ENCODE assay signal across 1 cellular context in genomic region chr2:26462511-26463251, GRCh38.
TF ChIP-seq lines count a peak whose summit lies in the region.

No MANE protein-coding gene starts in this region.

TF ChIP-seq in K562, 482 proteins besides CTCF, POLR2A, EP300 and RAD21 (continued from another document and continues in another):
- TF ChIP-seq, protein P1, sequence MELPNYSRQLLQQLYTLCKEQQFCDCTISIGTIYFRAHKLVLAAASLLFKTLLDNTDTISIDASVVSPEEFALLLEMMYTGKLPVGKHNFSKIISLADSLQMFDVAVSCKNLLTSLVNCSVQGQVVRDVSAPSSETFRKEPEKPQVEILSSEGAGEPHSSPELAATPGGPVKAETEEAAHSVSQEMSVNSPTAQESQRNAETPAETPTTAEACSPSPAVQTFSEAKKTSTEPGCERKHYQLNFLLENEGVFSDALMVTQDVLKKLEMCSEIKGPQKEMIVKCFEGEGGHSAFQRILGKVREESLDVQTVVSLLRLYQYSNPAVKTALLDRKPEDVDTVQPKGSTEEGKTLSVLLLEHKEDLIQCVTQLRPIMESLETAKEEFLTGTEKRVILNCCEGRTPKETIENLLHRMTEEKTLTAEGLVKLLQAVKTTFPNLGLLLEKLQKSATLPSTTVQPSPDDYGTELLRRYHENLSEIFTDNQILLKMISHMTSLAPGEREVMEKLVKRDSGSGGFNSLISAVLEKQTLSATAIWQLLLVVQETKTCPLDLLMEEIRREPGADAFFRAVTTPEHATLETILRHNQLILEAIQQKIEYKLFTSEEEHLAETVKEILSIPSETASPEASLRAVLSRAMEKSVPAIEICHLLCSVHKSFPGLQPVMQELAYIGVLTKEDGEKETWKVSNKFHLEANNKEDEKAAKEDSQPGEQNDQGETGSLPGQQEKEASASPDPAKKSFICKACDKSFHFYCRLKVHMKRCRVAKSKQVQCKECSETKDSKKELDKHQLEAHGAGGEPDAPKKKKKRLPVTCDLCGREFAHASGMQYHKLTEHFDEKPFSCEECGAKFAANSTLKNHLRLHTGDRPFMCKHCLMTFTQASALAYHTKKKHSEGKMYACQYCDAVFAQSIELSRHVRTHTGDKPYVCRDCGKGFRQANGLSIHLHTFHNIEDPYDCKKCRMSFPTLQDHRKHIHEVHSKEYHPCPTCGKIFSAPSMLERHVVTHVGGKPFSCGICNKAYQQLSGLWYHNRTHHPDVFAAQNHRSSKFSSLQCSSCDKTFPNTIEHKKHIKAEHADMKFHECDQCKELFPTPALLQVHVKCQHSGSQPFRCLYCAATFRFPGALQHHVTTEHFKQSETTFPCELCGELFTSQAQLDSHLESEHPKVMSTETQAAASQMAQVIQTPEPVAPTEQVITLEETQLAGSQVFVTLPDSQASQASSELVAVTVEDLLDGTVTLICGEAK (IDR thresholded peaks at IDR 0.05) = no peak
- TF ChIP-seq, protein P1 (CRISPR knock-in tag; IDR thresholded peaks at IDR 0.05) = no peak
- no peak for TF ChIP-seq TRIM24 (IDR thresholded peaks at IDR 0.05)
- no peak for TF ChIP-seq ZNF197 (CRISPR knock-in tag; IDR thresholded peaks at IDR 0.05; ENCODE audit: low read depth)
- peak; percentile 91 for TF ChIP-seq C11orf30 (IDR thresholded peaks at IDR 0.05; ENCODE audit: low read depth)
- no peak for TF ChIP-seq HDAC2 (IDR thresholded peaks at IDR 0.05)
- no peak for TF ChIP-seq PHF20 (IDR thresholded peaks at IDR 0.05; ENCODE audit: partially characterized antibody)
- TF ChIP-seq, protein P2, sequence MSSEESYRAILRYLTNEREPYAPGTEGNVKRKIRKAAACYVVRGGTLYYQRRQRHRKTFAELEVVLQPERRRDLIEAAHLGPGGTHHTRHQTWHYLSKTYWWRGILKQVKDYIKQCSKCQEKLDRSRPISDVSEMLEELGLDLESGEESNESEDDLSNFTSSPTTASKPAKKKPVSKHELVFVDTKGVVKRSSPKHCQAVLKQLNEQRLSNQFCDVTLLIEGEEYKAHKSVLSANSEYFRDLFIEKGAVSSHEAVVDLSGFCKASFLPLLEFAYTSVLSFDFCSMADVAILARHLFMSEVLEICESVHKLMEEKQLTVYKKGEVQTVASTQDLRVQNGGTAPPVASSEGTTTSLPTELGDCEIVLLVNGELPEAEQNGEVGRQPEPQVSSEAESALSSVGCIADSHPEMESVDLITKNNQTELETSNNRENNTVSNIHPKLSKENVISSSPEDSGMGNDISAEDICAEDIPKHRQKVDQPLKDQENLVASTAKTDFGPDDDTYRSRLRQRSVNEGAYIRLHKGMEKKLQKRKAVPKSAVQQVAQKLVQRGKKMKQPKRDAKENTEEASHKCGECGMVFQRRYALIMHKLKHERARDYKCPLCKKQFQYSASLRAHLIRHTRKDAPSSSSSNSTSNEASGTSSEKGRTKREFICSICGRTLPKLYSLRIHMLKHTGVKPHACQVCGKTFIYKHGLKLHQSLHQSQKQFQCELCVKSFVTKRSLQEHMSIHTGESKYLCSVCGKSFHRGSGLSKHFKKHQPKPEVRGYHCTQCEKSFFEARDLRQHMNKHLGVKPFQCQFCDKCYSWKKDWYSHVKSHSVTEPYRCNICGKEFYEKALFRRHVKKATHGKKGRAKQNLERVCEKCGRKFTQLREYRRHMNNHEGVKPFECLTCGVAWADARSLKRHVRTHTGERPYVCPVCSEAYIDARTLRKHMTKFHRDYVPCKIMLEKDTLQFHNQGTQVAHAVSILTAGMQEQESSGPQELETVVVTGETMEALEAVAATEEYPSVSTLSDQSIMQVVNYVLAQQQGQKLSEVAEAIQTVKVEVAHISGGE (CRISPR knock-in tag; IDR thresholded peaks at IDR 0.05) = no peak
- TF ChIP-seq, protein P3, sequence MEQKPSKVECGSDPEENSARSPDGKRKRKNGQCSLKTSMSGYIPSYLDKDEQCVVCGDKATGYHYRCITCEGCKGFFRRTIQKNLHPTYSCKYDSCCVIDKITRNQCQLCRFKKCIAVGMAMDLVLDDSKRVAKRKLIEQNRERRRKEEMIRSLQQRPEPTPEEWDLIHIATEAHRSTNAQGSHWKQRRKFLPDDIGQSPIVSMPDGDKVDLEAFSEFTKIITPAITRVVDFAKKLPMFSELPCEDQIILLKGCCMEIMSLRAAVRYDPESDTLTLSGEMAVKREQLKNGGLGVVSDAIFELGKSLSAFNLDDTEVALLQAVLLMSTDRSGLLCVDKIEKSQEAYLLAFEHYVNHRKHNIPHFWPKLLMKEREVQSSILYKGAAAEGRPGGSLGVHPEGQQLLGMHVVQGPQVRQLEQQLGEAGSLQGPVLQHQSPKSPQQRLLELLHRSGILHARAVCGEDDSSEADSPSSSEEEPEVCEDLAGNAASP (IDR thresholded peaks at IDR 0.05) = no peak
- no peak for TF ChIP-seq ATF1 (CRISPR knock-in tag; IDR thresholded peaks at IDR 0.05)
- no peak for TF ChIP-seq ATF1 (tag; IDR thresholded peaks at IDR 0.05)
- TF ChIP-seq SMC3 (conservative IDR thresholded peaks at IDR 0.05; ENCODE audit: insufficient read depth, low read depth, low read length) = peak; percentile 31; the same call in 1 of the 2 replicates
- TF ChIP-seq MEIS2 (IDR thresholded peaks at IDR 0.05; ENCODE audit: partially characterized antibody) = no peak
- TF ChIP-seq, protein P4, sequence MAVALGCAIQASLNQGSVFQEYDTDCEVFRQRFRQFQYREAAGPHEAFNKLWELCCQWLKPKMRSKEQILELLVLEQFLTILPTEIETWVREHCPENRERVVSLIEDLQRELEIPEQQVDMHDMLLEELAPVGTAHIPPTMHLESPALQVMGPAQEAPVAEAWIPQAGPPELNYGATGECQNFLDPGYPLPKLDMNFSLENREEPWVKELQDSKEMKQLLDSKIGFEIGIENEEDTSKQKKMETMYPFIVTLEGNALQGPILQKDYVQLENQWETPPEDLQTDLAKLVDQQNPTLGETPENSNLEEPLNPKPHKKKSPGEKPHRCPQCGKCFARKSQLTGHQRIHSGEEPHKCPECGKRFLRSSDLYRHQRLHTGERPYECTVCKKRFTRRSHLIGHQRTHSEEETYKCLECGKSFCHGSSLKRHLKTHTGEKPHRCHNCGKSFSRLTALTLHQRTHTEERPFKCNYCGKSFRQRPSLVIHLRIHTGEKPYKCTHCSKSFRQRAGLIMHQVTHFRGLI (CRISPR knock-in tag; IDR thresholded peaks at IDR 0.05) = no peak
- TF ChIP-seq ZNF444 (CRISPR knock-in tag; IDR thresholded peaks at IDR 0.05) = no peak
- no peak for TF ChIP-seq HOMEZ (CRISPR knock-in tag; IDR thresholded peaks at IDR 0.05)
- TF ChIP-seq ZNF239 (CRISPR knock-in tag; IDR thresholded peaks at IDR 0.05) = no peak
- peak; percentile 79 for TF ChIP-seq JUND (IDR thresholded peaks at IDR 0.05; ENCODE audit: borderline replicate concordance, low read depth, low read length)
- TF ChIP-seq JUND (tag; IDR thresholded peaks at IDR 0.05; ENCODE audit: borderline replicate concordance, low read depth, low read length) = peak; percentile 57; the same call in 1 of the 3 replicates
- peak; percentile 49; the same call in 1 of the 2 replicates for TF ChIP-seq MYC (IDR thresholded peaks at IDR 0.05; ENCODE audit: low read depth, low read length)
- no peak for TF ChIP-seq MYC (CRISPR knock-in tag; IDR thresholded peaks at IDR 0.05; ENCODE audit: borderline replicate concordance, low read depth)
- TF ChIP-seq E4F1 (CRISPR knock-in tag; IDR thresholded peaks at IDR 0.05; ENCODE audit: borderline replicate concordance) = no peak
- TF ChIP-seq TBP (optimal IDR thresholded peaks at IDR 0.05; ENCODE audit: low read depth, low read length) = no peak
- TF ChIP-seq GATA2 (CRISPR knock-in tag; IDR thresholded peaks at IDR 0.05) = no peak
- TF ChIP-seq CREM (IDR thresholded peaks at IDR 0.05; ENCODE audit: low read depth) = peak; percentile 55; the same call in 1 of the 2 replicates
- no peak for TF ChIP-seq ZBTB17 (CRISPR knock-in tag; IDR thresholded peaks at IDR 0.05)
- TF ChIP-seq BACH1 (tag; IDR thresholded peaks at IDR 0.05) = peak; percentile 72; the same call in 1 of the 2 replicates
- TF ChIP-seq, protein P5, sequence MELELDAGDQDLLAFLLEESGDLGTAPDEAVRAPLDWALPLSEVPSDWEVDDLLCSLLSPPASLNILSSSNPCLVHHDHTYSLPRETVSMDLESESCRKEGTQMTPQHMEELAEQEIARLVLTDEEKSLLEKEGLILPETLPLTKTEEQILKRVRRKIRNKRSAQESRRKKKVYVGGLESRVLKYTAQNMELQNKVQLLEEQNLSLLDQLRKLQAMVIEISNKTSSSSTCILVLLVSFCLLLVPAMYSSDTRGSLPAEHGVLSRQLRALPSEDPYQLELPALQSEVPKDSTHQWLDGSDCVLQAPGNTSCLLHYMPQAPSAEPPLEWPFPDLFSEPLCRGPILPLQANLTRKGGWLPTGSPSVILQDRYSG (tag; conservative IDR thresholded peaks at IDR 0.05; ENCODE audit: low read depth) = no peak
- TF ChIP-seq NFE2 (IDR thresholded peaks at IDR 0.05; ENCODE audit: low read depth) = peak; percentile 98
- TF ChIP-seq KLF16 (IDR thresholded peaks at IDR 0.05) = peak; percentile 37; the same call in 1 of the 2 replicates
- no peak for TF ChIP-seq ZFX (CRISPR knock-in tag; IDR thresholded peaks at IDR 0.05)
- TF ChIP-seq RUNX1 (IDR thresholded peaks at IDR 0.05; ENCODE audit: low read depth) = no peak
- no peak for TF ChIP-seq ZSCAN32 (CRISPR knock-in tag; IDR thresholded peaks at IDR 0.05)
- no peak for TF ChIP-seq DDX20 (tag; IDR thresholded peaks at IDR 0.05; ENCODE audit: low read depth)
- no peak for TF ChIP-seq ZZZ3 (IDR thresholded peaks at IDR 0.05)
- no peak for TF ChIP-seq HINFP (tag; conservative IDR thresholded peaks at IDR 0.05; ENCODE audit: low read depth)
- peak; percentile 37; the same call in 1 of the 2 replicates for TF ChIP-seq STAG1 (CRISPR knock-in tag; IDR thresholded peaks at IDR 0.05; ENCODE audit: borderline replicate concordance)
- TF ChIP-seq ZNF75A (CRISPR knock-in tag; IDR thresholded peaks at IDR 0.05) = no peak
- TF ChIP-seq EGR1 (conservative IDR thresholded peaks at IDR 0.05) = peak; percentile 87
